Comparison of ENCODE assay signal across 15 cellular contexts in genomic region chr2:121343191-121343590, GRCh38. TPM values are rescaled to one million over a fixed set of nuclear protein-coding genes. Genes with fewer than 3 reads are reported as not detected.
"Had no signal": no experiment of that assay in that cellular context is flagged by ENCODE, and none has a peak within 500 bp of the region (broad histone marks: within the 10 kb centered on the region; RNA-seq: fewer than 3 reads in every experiment).

No MANE protein-coding gene starts in this region.

- ATAC-seq: activated CD4-positive, CD25-positive, alpha-beta regulatory T cell treated with anti-CD3 and anti-CD28 coated beads, Interleukin-2, amount 50 U/mL, for 24 hours; lower lobe of right lung; natural killer cell treated with Interleukin-12 subunit alpha and Interleukin-12 subunit beta and Interleukin-15 and Interleukin-18, amount 100 ng/mL, for 72 hours; stimulated activated memory B cell treated with anti-CD40 and anti-IgM and Interleukin-4, amounts not matched to agents 10 μg/mL and 1 μg/mL and 100 μg/mL, for 72 hours had no signal

- H3K4me3 ChIP-seq: ascending aorta, dorsolateral prefrontal cortex, esophagus muscularis mucosa, lower lobe of right lung, right atrium auricular region, smooth muscle cell, tibial nerve, vagina had no signal

- H3K27ac ChIP-seq: ascending aorta, dorsolateral prefrontal cortex, esophagus muscularis mucosa, lower lobe of right lung, right atrium auricular region, tibial nerve, vagina had no signal

- H3K4me1 Mint-ChIP-seq: stimulated activated memory B cell treated with anti-CD40 and anti-IgM and Interleukin-4, amounts not matched to agents 10 μg/mL and 1 μg/mL and 100 μg/mL, for 72 hours had no signal

- DNase-seq: activated effector memory CD4-positive, alpha-beta T cell treated with anti-CD3 and anti-CD28 coated beads, Interleukin-2, amount 50 U/mL, for 16 hours; activated T-cell treated with anti-CD3 and anti-CD28 coated beads, Interleukin-2, amount 50 U/mL, for 1 hour; dorsolateral prefrontal cortex; immature natural killer cell; lower lobe of right lung had no signal

- H3K27me3 ChIP-seq: ascending aorta, dorsolateral prefrontal cortex, esophagus muscularis mucosa, right atrium auricular region, tibial nerve, vagina had no signal

- H3K4me3 Mint-ChIP-seq: immature natural killer cell; natural killer cell treated with Interleukin-12 subunit alpha and Interleukin-12 subunit beta and Interleukin-15 and Interleukin-18, amount 100 ng/mL, for 72 hours; stimulated activated memory B cell treated with anti-CD40 and anti-IgM and Interleukin-4, amounts not matched to agents 10 μg/mL and 1 μg/mL and 100 μg/mL, for 72 hours had no signal

- H3K9me3 ChIP-seq: ascending aorta, esophagus muscularis mucosa, lower lobe of right lung, right atrium auricular region, tibial nerve, vagina had no signal

- H3K4me1 ChIP-seq: ascending aorta, esophagus muscularis mucosa, lower lobe of right lung, right atrium auricular region, tibial nerve, vagina had no signal

- H3K27me3 Mint-ChIP-seq: natural killer cell treated with Interleukin-12 subunit alpha and Interleukin-12 subunit beta and Interleukin-15 and Interleukin-18, amount 100 ng/mL, for 72 hours; stimulated activated memory B cell treated with anti-CD40 and anti-IgM and Interleukin-4, amounts not matched to agents 10 μg/mL and 1 μg/mL and 100 μg/mL, for 72 hours had no signal

- H3K27ac Mint-ChIP-seq: natural killer cell treated with Interleukin-12 subunit alpha and Interleukin-12 subunit beta and Interleukin-15 and Interleukin-18, amount 100 ng/mL, for 72 hours had no signal

- H3K9me3 Mint-ChIP-seq: immature natural killer cell; natural killer cell treated with Interleukin-12 subunit alpha and Interleukin-12 subunit beta and Interleukin-15 and Interleukin-18, amount 100 ng/mL, for 72 hours; stimulated activated memory B cell treated with anti-CD40 and anti-IgM and Interleukin-4, amounts not matched to agents 10 μg/mL and 1 μg/mL and 100 μg/mL, for 72 hours had no signal

RNA-seq across cellular contexts. Expression of gene TFCP2L1, which starts 58.2 kb away (rescaled TPM):
- total RNA-seq: fibroblast of villous mesenchyme had no signal
- polyA plus RNA-seq: smooth muscle cell had no signal
